In the genomic region with DNA sequence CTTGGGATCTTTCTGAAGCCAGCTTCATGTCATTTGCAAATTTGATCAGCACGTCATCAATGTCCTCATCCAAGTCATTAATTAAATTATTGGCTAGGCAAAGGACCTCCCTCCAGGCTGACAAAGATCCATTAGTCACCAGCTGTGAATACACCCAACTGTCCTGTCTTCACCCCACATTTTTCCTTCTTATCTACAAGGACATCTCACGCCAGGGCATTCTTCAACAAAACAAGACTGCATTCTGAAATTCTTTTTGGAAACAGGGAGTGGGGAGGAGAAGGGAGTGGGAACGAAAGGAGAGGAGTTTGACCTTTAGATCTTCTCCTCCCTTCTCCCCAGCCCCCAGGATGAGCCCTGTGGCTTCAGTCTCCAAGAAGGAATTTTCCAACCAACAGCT, we compare ENCODE assay signal across 1 cellular context.
TF ChIP-seq lines count a peak whose summit lies in the region.

No MANE protein-coding gene starts in this region.

TF ChIP-seq in K562, 482 proteins besides CTCF, POLR2A, EP300 and RAD21:
- no peak for TF ChIP-seq NR3C1 (CRISPR knock-in tag; IDR thresholded peaks at IDR 0.05)
- TF ChIP-seq GATA2 (CRISPR knock-in tag; IDR thresholded peaks at IDR 0.05) = no peak
- TF ChIP-seq ESRRA (IDR thresholded peaks at IDR 0.05; ENCODE audit: borderline replicate concordance, low read depth) = peak; percentile 37; the same call in 1 of the 2 replicates
- TF ChIP-seq, protein P1, sequence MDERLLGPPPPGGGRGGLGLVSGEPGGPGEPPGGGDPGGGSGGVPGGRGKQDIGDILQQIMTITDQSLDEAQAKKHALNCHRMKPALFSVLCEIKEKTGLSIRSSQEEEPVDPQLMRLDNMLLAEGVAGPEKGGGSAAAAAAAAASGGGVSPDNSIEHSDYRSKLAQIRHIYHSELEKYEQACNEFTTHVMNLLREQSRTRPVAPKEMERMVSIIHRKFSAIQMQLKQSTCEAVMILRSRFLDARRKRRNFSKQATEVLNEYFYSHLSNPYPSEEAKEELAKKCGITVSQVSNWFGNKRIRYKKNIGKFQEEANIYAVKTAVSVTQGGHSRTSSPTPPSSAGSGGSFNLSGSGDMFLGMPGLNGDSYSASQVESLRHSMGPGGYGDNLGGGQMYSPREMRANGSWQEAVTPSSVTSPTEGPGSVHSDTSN (CRISPR knock-in tag; IDR thresholded peaks at IDR 0.05; ENCODE audit: low read depth) = no peak
- TF ChIP-seq, protein P1 (tag; conservative IDR thresholded peaks at IDR 0.05; ENCODE audit: low read depth) = peak; percentile 73
- no peak for TF ChIP-seq TAL1 (IDR thresholded peaks at IDR 0.05)
- TF ChIP-seq ATF1 (CRISPR knock-in tag; IDR thresholded peaks at IDR 0.05) = no peak
- no peak for TF ChIP-seq ATF1 (tag; IDR thresholded peaks at IDR 0.05)
- no peak for TF ChIP-seq PPARD (CRISPR knock-in tag; IDR thresholded peaks at IDR 0.05)
- no peak for TF ChIP-seq FIP1L1 (IDR thresholded peaks at IDR 0.05; ENCODE audit: low read depth, low read length, poor library complexity, severe bottlenecking)
- TF ChIP-seq ZNF239 (CRISPR knock-in tag; IDR thresholded peaks at IDR 0.05) = no peak
- no peak for TF ChIP-seq PTBP1 (IDR thresholded peaks at IDR 0.05; ENCODE audit: low read depth, low read length)
- no peak for TF ChIP-seq STAT5B (CRISPR knock-in tag; IDR thresholded peaks at IDR 0.05)
- TF ChIP-seq U2AF2 (optimal IDR thresholded peaks at IDR 0.05; ENCODE audit: low read depth, low read length) = no peak
- TF ChIP-seq DIDO1 (tag; IDR thresholded peaks at IDR 0.05; ENCODE audit: low read depth) = no peak
- no peak for TF ChIP-seq ZNF324 (CRISPR knock-in tag; IDR thresholded peaks at IDR 0.05)
- peak; percentile 53 for TF ChIP-seq MEIS2 (IDR thresholded peaks at IDR 0.05; ENCODE audit: partially characterized antibody)
